11 cellular contexts compared by ENCODE assay signal in genomic region chr12:109109756-109110350, GRCh38. TPM values are rescaled to one million over a fixed set of nuclear protein-coding genes. Genes with fewer than 3 reads are reported as not detected.
DNase-seq lines count a peak whose midpoint lies in the region; ATAC-seq, FAIRE-seq and TF ChIP-seq lines count a peak whose summit lies in the region.
"Had no signal": no experiment of that assay in that cellular context is flagged by ENCODE, and none has a peak within 500 bp of the region (broad histone marks: within the 10 kb centered on the region; RNA-seq: fewer than 3 reads in every experiment).

No MANE protein-coding gene starts in this region.

- H4K8ac ChIP-seq in H9 (replicated peaks; ENCODE audit: insufficient read length, low read depth, low read length) = no peak overlapping the region

- H2BK5ac ChIP-seq in H9 (ENCODE audit: insufficient read length, low read length) = no peak overlapping the region

- no peaks in the 10 kb centered on the region for H3K27me3 Mint-ChIP-seq in H9 (ENCODE audit: low read depth)
- no peaks in the 10 kb centered on the region for H3K27me3 Mint-ChIP-seq in WTC11 (ENCODE audit: low read depth)
- peaks cover 0 to 2% (median 0%) of the 10 kb centered on the region in 3 donors for H3K27me3 Mint-ChIP-seq in immature natural killer cell (ENCODE audit: low read depth in 3 of 3)

- peaks cover 16% of the 10 kb centered on the region for H3F3A ChIP-seq in smooth muscle cell (ENCODE audit: low read depth)

- CTCF ChIA-PET in WTC11 (lab: Charles Lee) = interaction anchor here (0.7 kb wide), 1 partner anchor 144 kb away, joined by 5 read pairs; no protein-coding TSS in a partner anchor

- POLR2A ChIA-PET in WTC11 (lab: Charles Lee) = no interaction called here

- no peak overlapping the region for H3K4ac ChIP-seq in H9 (ENCODE audit: low read depth, low read length)

- H2AK5ac ChIP-seq in H9 (ENCODE audit: insufficient read length, low read length) = no peak overlapping the region

- no peak overlapping the region for H2BK120ac ChIP-seq in H9 (ENCODE audit: low read depth, low read length, poor library complexity, severe bottlenecking)

- no peak overlapping the region for H2BK12ac ChIP-seq in H9 (ENCODE audit: insufficient read length, low read depth, low read length)

- no peak overlapping the region for H2AFZ ChIP-seq in H9 (ENCODE audit: low read length)
- no peak overlapping the region for H2AFZ ChIP-seq in smooth muscle cell (ENCODE audit: low read depth)

- no peak overlapping the region for H3T11ph ChIP-seq in H9 (ENCODE audit: low read length)

- H3K4me3 Mint-ChIP-seq in H9 = no peak overlapping the region
- no peak overlapping the region for H3K4me3 Mint-ChIP-seq in WTC11
- H3K4me3 Mint-ChIP-seq in immature natural killer cell = peak overlapping the region in 1 of 5 donors; percentile 42

- H3K36me3 Mint-ChIP-seq in H9 (ENCODE audit: insufficient read depth in 1 of 3, low read depth in 3 of 3) (peaks cover 28 to 58% (median 47%) of the 10 kb centered on the region in 3 experiments; a peak in 6 of 7 replicates), WTC11 (peaks cover 40% of the 10 kb centered on the region), immature natural killer cell (peaks cover 6 to 27% (median 17%) of the 10 kb centered on the region in 3 donors)

- H3K18ac ChIP-seq in H9 (ENCODE audit: insufficient read length, low read depth, low read length) = no peak overlapping the region

- WGBS in H9 (ENCODE audit: extremely low coverage, insufficient read length, low lambda C conversion rate) = no CpG with 5 or more reads among the region's 6 CpGs
- WGBS in smooth muscle cell (ENCODE audit: low lambda C conversion rate) = 92% methylated on average over 6 of the region's 6 CpGs

- H3K14ac ChIP-seq in H9 (ENCODE audit: insufficient read depth, low read length) = no peak overlapping the region

- H2BK20ac ChIP-seq in H9 (ENCODE audit: low read depth, low read length, poor library complexity, severe bottlenecking) = no peak overlapping the region

- TF ChIP-seq CTCF in H9 (conservative IDR thresholded peaks at IDR 0.05) (no peak), WTC11 (IDR thresholded peaks at IDR 0.05) (no peak), smooth muscle cell (IDR thresholded peaks at IDR 0.05; ENCODE audit: borderline replicate concordance, insufficient read depth, poor library complexity, severe bottlenecking) (no peak)

- H3K4me1 ChIP-seq in H9 (ENCODE audit: insufficient read depth, low read length) (peaks cover 2% of the 10 kb centered on the region; the same call in 1 of the 2 replicates), smooth muscle cell (ENCODE audit: low read depth) (peaks cover 9% of the 10 kb centered on the region)

- H3K9ac ChIP-seq in H9 (ENCODE audit: extremely low read depth, insufficient read length, low read length) (no peak overlapping the region), smooth muscle cell (ENCODE audit: low read depth) (no peak overlapping the region)

- no peaks in the 10 kb centered on the region for H3K79me2 ChIP-seq in H9 (ENCODE audit: insufficient read depth, low read length)
- no peaks in the 10 kb centered on the region for H3K79me2 ChIP-seq in smooth muscle cell (ENCODE audit: low read depth)

- peaks cover 10 to 12% of the 10 kb centered on the region in 2 experiments for H3K4me1 Mint-ChIP-seq in H9
- peaks cover 13% of the 10 kb centered on the region for H3K4me1 Mint-ChIP-seq in WTC11
- H3K4me1 Mint-ChIP-seq in immature natural killer cell = peaks cover 1 to 5% of the 10 kb centered on the region in 2 donors

- FAIRE-seq in RCC 7860 (lab: Jason Lieb, UNC) = no peak

- no peak overlapping the region for H4K5ac ChIP-seq in H9 (ENCODE audit: insufficient read length, low read depth, low read length)

- peaks cover 4% of the 10 kb centered on the region for H3K23me2 ChIP-seq in H9 (ENCODE audit: insufficient read length, low read depth, low read length, poor library complexity, severe bottlenecking)

- no peak overlapping the region for H4K91ac ChIP-seq in H9 (ENCODE audit: insufficient read length, low read depth, low read length)

- no peak overlapping the region for H3K4me3 ChIP-seq in smooth muscle cell

- no peak overlapping the region for H3K27ac ChIP-seq in H9 (ENCODE audit: insufficient read length, low read depth, low read length)
- peak overlapping the region; percentile 93 for H3K27ac ChIP-seq in smooth muscle cell (ENCODE audit: low read depth)

- no peak overlapping the region for H3K56ac ChIP-seq in H9 (ENCODE audit: insufficient read length, low read depth, low read length)

- H3K9me3 Mint-ChIP-seq in H9 (no peaks in the 10 kb centered on the region), WTC11 (no peaks in the 10 kb centered on the region; the same call in 1 of the 2 replicates), immature natural killer cell (no peaks in the 10 kb centered on the region)

- no peak for ATAC-seq in WTC11

- intact Hi-C loops in posterior vena cava (cut with DNase I) = no loop called here

- H3K9me3 ChIP-seq in H9 (ENCODE audit: control insufficient read depth, low read depth, low read length) = no peaks in the 10 kb centered on the region
- no peaks in the 10 kb centered on the region for H3K9me3 ChIP-seq in smooth muscle cell (replicated peaks; ENCODE audit: low read depth)

- H3K27ac Mint-ChIP-seq in H9 = peak overlapping the region; percentile 59 to 90 (median 84); a peak in 3 of 7 replicates
- peak overlapping the region; percentile 92 for H3K27ac Mint-ChIP-seq in WTC11
- H3K27ac Mint-ChIP-seq in immature natural killer cell = peak overlapping the region in 5 of 6 donors; percentile 10 to 87 (median 67)

- H4K20me1 ChIP-seq in H9 (ENCODE audit: control insufficient read depth, insufficient read depth, insufficient read length) (no peaks in the 10 kb centered on the region), smooth muscle cell (ENCODE audit: low read depth) (no peaks in the 10 kb centered on the region)

- H3K23ac ChIP-seq in H9 (ENCODE audit: insufficient read length, low read depth, low read length) = no peak overlapping the region

- DNase-seq in H9 = no peak
- DNase-seq in WTC11 (ENCODE audit: low spot score) = no peak
- no peak for DNase-seq in immature natural killer cell
- no peak for DNase-seq in smooth muscle cell (lab: John Stamatoyannopoulos, UW; ENCODE audit: unreplicated experiment)
- DNase-seq in RCC 7860 (ENCODE audit: low spot score) = no peak
- no peak for DNase-seq in posterior vena cava (ENCODE audit: low spot score)
- DNase-seq in NCI-H345 treated with DMSO at 0.1 percent for 48 hours (lab: John Stamatoyannopoulos, UW; ENCODE audit: unreplicated experiment) = no peak
- DNase-seq: activated CD8-positive, alpha-beta memory T cell treated with anti-CD3 and anti-CD28 coated beads for 24 hours; cerebellar nuclear complex; NCI-H1694; stimulated activated CD8-positive, alpha-beta memory T cell treated with anti-CD3 and anti-CD28 coated beads, Interleukin-4, amount 100 ng/mL, for 48 hours had no signal

- H3K36me3 ChIP-seq in smooth muscle cell (ENCODE audit: low read depth) = no peaks in the 10 kb centered on the region

- H3K27me3 ChIP-seq in H9 (ENCODE audit: insufficient read depth, low read length) (no peaks in the 10 kb centered on the region), smooth muscle cell (ENCODE audit: low read depth) (no peaks in the 10 kb centered on the region)

- no peak overlapping the region for H3K4me2 ChIP-seq in H9 (ENCODE audit: insufficient read depth, insufficient read length, low read length)
- H3K4me2 ChIP-seq in smooth muscle cell = no peak overlapping the region

- no peaks in the 10 kb centered on the region for H3K79me1 ChIP-seq in H9 (ENCODE audit: insufficient read depth, low read depth, low read length, poor library complexity, severe bottlenecking)

- H2BK15ac ChIP-seq in H9 (ENCODE audit: low read depth, low read length) = no peak overlapping the region

TF ChIP-seq in WTC11, 78 proteins besides CTCF, POLR2A, EP300 and RAD21 (continues in another document):
- TF ChIP-seq TEAD1 (CRISPR knock-in tag; IDR thresholded peaks at IDR 0.05) (no peak), ZSCAN18 (CRISPR knock-in tag; IDR thresholded peaks at IDR 0.05) (no peak), IRF2 (CRISPR knock-in tag; IDR thresholded peaks at IDR 0.05; ENCODE audit: borderline replicate concordance, low read depth) (no peak), ESRRA (CRISPR knock-in tag; IDR thresholded peaks at IDR 0.05; ENCODE audit: borderline replicate concordance) (no peak), CBFB (CRISPR knock-in tag; IDR thresholded peaks at IDR 0.05; ENCODE audit: low read depth) (no peak)

RNA-seq across cellular contexts. Expression of gene ACACB, which starts 6.5 kb away (rescaled TPM):
- 14.2 and 17.3 TPM in 2 replicates for total RNA-seq in H9 (2021)
- 20.0 to 21.6 TPM (median 20.9 TPM) in 3 replicates for total RNA-seq in WTC11 (2021)
- 1 to 10 TPM in 2 of 3 donors, not detected in 1; 1.2 to 2.1 TPM for polyA plus RNA-seq in immature natural killer cell
- 2.0 and 3.0 TPM in 2 replicates for total RNA-seq in smooth muscle cell
- 0.58 and 2.2 TPM in 2 replicates for polyA plus RNA-seq in smooth muscle cell
- 10 to 100 TPM; 29.4 to 49.7 TPM for total RNA-seq in posterior vena cava

RNA-seq across cellular contexts. Expression of gene UNG, which starts 12.5 kb away (rescaled TPM):
- 188 and 195 TPM in 2 replicates for total RNA-seq in H9 (2021)
- total RNA-seq in WTC11 (2021) = 125 to 135 TPM (median 127 TPM) in 3 replicates
- 10 to 100 TPM; 30.2 to 42.3 (median 36.2) TPM for polyA plus RNA-seq in immature natural killer cell
- total RNA-seq in smooth muscle cell = 17.1 and 18.2 TPM in 2 replicates
- 22.8 and 27.3 TPM in 2 replicates for polyA plus RNA-seq in smooth muscle cell
- total RNA-seq in posterior vena cava = 10 to 100 TPM; 10.3 to 11.1 TPM

RNA-seq across cellular contexts. Expression of gene ALKBH2, which starts 16.6 kb away (rescaled TPM):
- total RNA-seq in H9 (2021) (23.7 and 24.4 TPM in 2 replicates), WTC11 (2021) (15.2 to 20.7 TPM (median 19.8 TPM) in 3 replicates), smooth muscle cell (6.3 and 13.6 TPM in 2 replicates), posterior vena cava (10 to 100 TPM; 13.3 to 18.4 TPM)
- polyA plus RNA-seq in immature natural killer cell (10 to 100 TPM in 1 of 3 donors, 1 to 10 TPM in 2; 6.2 to 11.6 (median 9.2) TPM), smooth muscle cell (17.6 and 23.3 TPM in 2 replicates)

RNA-seq across cellular contexts. Expression of gene USP30, which starts 57.5 kb away (rescaled TPM):
- total RNA-seq in H9 (2021) = 6.3 and 7.8 TPM in 2 replicates
- 6.9 to 8.6 TPM (median 7.1 TPM) in 3 replicates for total RNA-seq in WTC11 (2021)
- polyA plus RNA-seq in immature natural killer cell = 10 to 100 TPM; 10.2 to 17.5 (median 12.8) TPM
- total RNA-seq in smooth muscle cell = 15.1 and 19.9 TPM in 2 replicates
- 9.1 and 10.3 TPM in 2 replicates for polyA plus RNA-seq in smooth muscle cell
- 1 to 10 TPM; 8.1 to 8.3 TPM for total RNA-seq in posterior vena cava
